ENCODE assay signal across 1 cellular context in the genomic region with DNA sequence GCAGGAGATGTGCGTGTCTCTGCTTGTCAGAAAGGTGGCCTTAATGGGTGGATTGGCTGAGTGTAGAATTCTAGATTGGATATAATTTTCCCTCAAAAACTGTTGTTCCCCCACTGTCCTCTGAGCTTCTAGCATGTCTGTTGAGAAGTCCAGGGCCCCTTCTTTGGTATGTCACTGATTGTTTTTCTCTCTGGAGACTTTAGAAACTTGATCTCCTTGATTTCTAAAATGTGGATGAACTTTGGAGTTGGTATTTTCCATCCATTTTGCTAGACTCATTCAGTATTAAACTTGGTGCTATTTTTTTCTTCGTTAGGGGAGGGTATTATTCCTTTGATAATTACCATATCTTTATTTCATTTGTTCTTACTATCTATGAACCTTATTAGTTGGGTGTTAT.
TF ChIP-seq lines count a peak whose summit lies in the region.

No MANE protein-coding gene starts in this region.

TF ChIP-seq in GM12878, 131 proteins besides CTCF, POLR2A, EP300 and RAD21:
- TF ChIP-seq, protein P1, sequence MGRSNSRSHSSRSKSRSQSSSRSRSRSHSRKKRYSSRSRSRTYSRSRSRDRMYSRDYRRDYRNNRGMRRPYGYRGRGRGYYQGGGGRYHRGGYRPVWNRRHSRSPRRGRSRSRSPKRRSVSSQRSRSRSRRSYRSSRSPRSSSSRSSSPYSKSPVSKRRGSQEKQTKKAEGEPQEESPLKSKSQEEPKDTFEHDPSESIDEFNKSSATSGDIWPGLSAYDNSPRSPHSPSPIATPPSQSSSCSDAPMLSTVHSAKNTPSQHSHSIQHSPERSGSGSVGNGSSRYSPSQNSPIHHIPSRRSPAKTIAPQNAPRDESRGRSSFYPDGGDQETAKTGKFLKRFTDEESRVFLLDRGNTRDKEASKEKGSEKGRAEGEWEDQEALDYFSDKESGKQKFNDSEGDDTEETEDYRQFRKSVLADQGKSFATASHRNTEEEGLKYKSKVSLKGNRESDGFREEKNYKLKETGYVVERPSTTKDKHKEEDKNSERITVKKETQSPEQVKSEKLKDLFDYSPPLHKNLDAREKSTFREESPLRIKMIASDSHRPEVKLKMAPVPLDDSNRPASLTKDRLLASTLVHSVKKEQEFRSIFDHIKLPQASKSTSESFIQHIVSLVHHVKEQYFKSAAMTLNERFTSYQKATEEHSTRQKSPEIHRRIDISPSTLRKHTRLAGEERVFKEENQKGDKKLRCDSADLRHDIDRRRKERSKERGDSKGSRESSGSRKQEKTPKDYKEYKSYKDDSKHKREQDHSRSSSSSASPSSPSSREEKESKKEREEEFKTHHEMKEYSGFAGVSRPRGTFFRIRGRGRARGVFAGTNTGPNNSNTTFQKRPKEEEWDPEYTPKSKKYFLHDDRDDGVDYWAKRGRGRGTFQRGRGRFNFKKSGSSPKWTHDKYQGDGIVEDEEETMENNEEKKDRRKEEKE (IDR thresholded peaks at IDR 0.05): no peak
- TF ChIP-seq YY1 (IDR thresholded peaks at IDR 0.05; ENCODE audit: low read depth, low read length): no peak
- no peak for TF ChIP-seq NR2C1 (IDR thresholded peaks at IDR 0.05)
- TF ChIP-seq EGR1 (IDR thresholded peaks at IDR 0.05; ENCODE audit: borderline replicate concordance in 1 of 2, low read depth in 2 of 2, low read length in 2 of 2): no peak
- no peak for TF ChIP-seq SMARCA5 (IDR thresholded peaks at IDR 0.05)
- TF ChIP-seq KAT2A (conservative IDR thresholded peaks at IDR 0.05; ENCODE audit: control insufficient read depth, low read depth, low read length): no peak
- no peak for TF ChIP-seq ZNF24 (IDR thresholded peaks at IDR 0.05)
- TF ChIP-seq KDM1A (IDR thresholded peaks at IDR 0.05; ENCODE audit: borderline replicate concordance): no peak
- no peak for TF ChIP-seq HDAC2 (IDR thresholded peaks at IDR 0.05)
- TF ChIP-seq REST (IDR thresholded peaks at IDR 0.05; ENCODE audit: low read depth, low read length): no peak
- no peak for TF ChIP-seq KLF5 (IDR thresholded peaks at IDR 0.05; ENCODE audit: partially characterized antibody)
- no peak for TF ChIP-seq ZNF687 (IDR thresholded peaks at IDR 0.05)
- TF ChIP-seq SPI1 (IDR thresholded peaks at IDR 0.05; ENCODE audit: borderline replicate concordance, insufficient read depth, low read depth, low read length): no peak
- TF ChIP-seq CBFB (IDR thresholded peaks at IDR 0.05; ENCODE audit: low read depth): no peak
- no peak for TF ChIP-seq NFYA (IDR thresholded peaks at IDR 0.05; ENCODE audit: borderline replicate concordance, low read depth, low read length)
- TF ChIP-seq BMI1 (IDR thresholded peaks at IDR 0.05; ENCODE audit: borderline replicate concordance): no peak
- no peak for TF ChIP-seq SMC3 (IDR thresholded peaks at IDR 0.05; ENCODE audit: borderline replicate concordance, low read length)
- TF ChIP-seq, protein P2, sequence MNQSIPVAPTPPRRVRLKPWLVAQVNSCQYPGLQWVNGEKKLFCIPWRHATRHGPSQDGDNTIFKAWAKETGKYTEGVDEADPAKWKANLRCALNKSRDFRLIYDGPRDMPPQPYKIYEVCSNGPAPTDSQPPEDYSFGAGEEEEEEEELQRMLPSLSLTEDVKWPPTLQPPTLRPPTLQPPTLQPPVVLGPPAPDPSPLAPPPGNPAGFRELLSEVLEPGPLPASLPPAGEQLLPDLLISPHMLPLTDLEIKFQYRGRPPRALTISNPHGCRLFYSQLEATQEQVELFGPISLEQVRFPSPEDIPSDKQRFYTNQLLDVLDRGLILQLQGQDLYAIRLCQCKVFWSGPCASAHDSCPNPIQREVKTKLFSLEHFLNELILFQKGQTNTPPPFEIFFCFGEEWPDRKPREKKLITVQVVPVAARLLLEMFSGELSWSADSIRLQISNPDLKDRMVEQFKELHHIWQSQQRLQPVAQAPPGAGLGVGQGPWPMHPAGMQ (IDR thresholded peaks at IDR 0.05; ENCODE audit: borderline replicate concordance): no peak
- TF ChIP-seq ESRRA (IDR thresholded peaks at IDR 0.05; ENCODE audit: low read length): no peak
